In the genomic region with DNA sequence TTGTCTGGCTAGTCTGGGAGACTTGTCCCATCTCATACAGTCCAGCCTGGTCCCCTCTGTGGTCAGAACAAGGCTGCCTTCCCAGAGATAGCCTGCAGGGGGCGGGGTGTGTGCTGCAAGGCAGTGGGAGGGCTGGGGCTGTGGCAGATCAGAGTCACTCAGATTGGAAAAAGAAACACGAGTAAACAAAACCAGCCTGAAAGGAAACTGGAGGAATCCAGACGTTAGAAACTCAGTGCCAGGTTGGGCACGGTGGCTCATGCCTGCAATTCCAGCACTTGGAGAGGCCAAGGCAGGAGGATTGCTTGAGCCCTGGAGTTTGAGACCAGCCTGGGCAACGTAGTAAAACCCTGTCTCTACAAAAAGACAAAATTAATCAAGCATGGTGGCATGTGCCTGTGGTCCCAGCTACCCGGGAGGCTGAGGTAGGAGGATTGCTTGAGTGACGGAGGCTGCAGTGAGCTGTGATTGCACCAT, we compare ENCODE assay signal across 8 cellular contexts. TPM values are rescaled to one million over a fixed set of nuclear protein-coding genes. Genes with fewer than 3 reads are reported as not detected.
DNase-seq lines count a peak whose midpoint lies in the region; ATAC-seq and TF ChIP-seq lines count a peak whose summit lies in the region.

No MANE protein-coding gene starts in this region.

- H3K4me1 ChIP-seq in BE2C = no peaks in the 10 kb centered on the region; the same call in 1 of the 2 replicates
- peaks cover 35% of the 10 kb centered on the region for H3K4me1 ChIP-seq in GM23248 (ENCODE audit: insufficient read depth)

- no peaks in the 10 kb centered on the region for H4K20me1 ChIP-seq in GM23248 (ENCODE audit: insufficient read depth)

- peaks cover 26% of the 10 kb centered on the region for H3F3A ChIP-seq in GM23248 (ENCODE audit: insufficient read depth)

- peak; percentile 89 for DNase-seq in BE2C
- DNase-seq in GM23248 = peak; percentile 90
- DNase-seq in NCI-H748 (lab: John Stamatoyannopoulos, UW; ENCODE audit: unreplicated experiment) = peak; percentile 78
- peak; percentile 68 to 69 for DNase-seq in activated CD4-positive, alpha-beta T cell treated with anti-CD3 and anti-CD28 coated beads, Interleukin-2, amount 50 U/mL, for 4 hours
- DNase-seq in effector CD4-positive, alpha-beta T cell = peak; percentile 58
- DNase-seq in medulla oblongata (ENCODE audit: extremely low spot score) = peak; percentile 83
- peak; percentile 57 for DNase-seq in stimulated activated CD8-positive, alpha-beta memory T cell treated with anti-CD3 and anti-CD28 coated beads, Interleukin-15, amount 100 ng/mL, for 24 hours (ENCODE audit: low read depth)

- H3K27ac ChIP-seq in GM23248 = 0 out of 2 replicates have a peak overlapping the region, but pooled peaks have one; percentile 9

- H3K9ac ChIP-seq in GM23248 = peak overlapping the region; percentile 36

- H2AFZ ChIP-seq in GM23248 = peak overlapping the region; percentile 69

- H3K36me3 ChIP-seq in BE2C (peaks cover 6% of the 10 kb centered on the region), GM23248 (ENCODE audit: low read depth) (no peaks in the 10 kb centered on the region)

- H3K4me3 ChIP-seq in BE2C (ENCODE audit: low read depth, low read length) = no peak overlapping the region
- H3K4me3 ChIP-seq in GM23248 = no peak overlapping the region

- H3K79me2 ChIP-seq in GM23248 (ENCODE audit: insufficient read depth) = no peaks in the 10 kb centered on the region

- in situ Hi-C loops in GM23248 (cut with MboI) = loop anchor here (10.0 kb wide), 2 partner anchors 184 to 386 kb away; partner anchors contain the start of gene BAK1

- no peaks in the 10 kb centered on the region for H3K9me2 ChIP-seq in GM23248 (ENCODE audit: insufficient read depth)

- peak; percentile 92 for TF ChIP-seq CTCF in BE2C (IDR thresholded peaks at IDR 0.05; ENCODE audit: low read depth, low read length)

- no peaks in the 10 kb centered on the region for H3K27me3 ChIP-seq in BE2C
- no peaks in the 10 kb centered on the region for H3K27me3 ChIP-seq in GM23248 (replicated peaks; ENCODE audit: insufficient read depth)

- H3K9me3 ChIP-seq in BE2C = no peaks in the 10 kb centered on the region
- no peaks in the 10 kb centered on the region for H3K9me3 ChIP-seq in GM23248 (ENCODE audit: low read depth)

- WGBS in GM23248 (ENCODE audit: low coverage in 1 of 2, low lambda C conversion rate in 2 of 2, missing lambda C conversion rate in 2 of 2), 2 experiments = 22 to 23% methylated on average over 7 of the region's 7 CpGs

- peak overlapping the region; percentile 49 for H3K4me2 ChIP-seq in GM23248 (ENCODE audit: unreplicated experiment)

- no peak for ATAC-seq in HG02678 (IDR thresholded peaks at IDR 0.05; ENCODE audit: unreplicated experiment)

RNA-seq across cellular contexts. Expression of gene LEMD2, which starts 20.2 kb away (rescaled TPM):
- polyA plus RNA-seq in BE2C (2012; ENCODE audit: insufficient read depth, insufficient read length, low read depth) = 82.1 TPM
- 67.5 and 79.0 TPM in 2 replicates for total RNA-seq in GM23248 (2014; rRNA removed; shearing (Covaris generic))
- 20.1 and 21.5 TPM in 2 replicates for polyA plus RNA-seq in GM23248 (2016; fragmentation: Nextera tagmentation; extraction: Ambion mirVana)

RNA-seq across cellular contexts. Expression of gene IP6K3, which starts 22.0 kb away (rescaled TPM):
- polyA plus RNA-seq in BE2C (2012; ENCODE audit: insufficient read depth, insufficient read length, low read depth) = 2.0 TPM
- total RNA-seq in GM23248 (2014; rRNA removed; shearing (Covaris generic)) = not detected in 2 replicates
- 0.08 TPM in 1 of 2 replicates, not detected in the other for polyA plus RNA-seq in GM23248 (2016; fragmentation: Nextera tagmentation; extraction: Ambion mirVana)

RNA-seq across cellular contexts. Expression of gene MLN, which starts 35.1 kb away (rescaled TPM):
- not detected for polyA plus RNA-seq in BE2C (2012; ENCODE audit: insufficient read depth, insufficient read length, low read depth)
- not detected in 2 replicates for total RNA-seq in GM23248 (2014; rRNA removed; shearing (Covaris generic))
- polyA plus RNA-seq in GM23248 (2016; fragmentation: Nextera tagmentation; extraction: Ambion mirVana) = not detected in 2 replicates

RNA-seq across cellular contexts. Expression of gene UQCC2, which starts 57.2 kb away (rescaled TPM):
- polyA plus RNA-seq in BE2C (2012; ENCODE audit: insufficient read depth, insufficient read length, low read depth) = 150 TPM
- total RNA-seq in GM23248 (2014; rRNA removed; shearing (Covaris generic)) = 11.4 and 31.7 TPM in 2 replicates
- 134 and 138 TPM in 2 replicates for polyA plus RNA-seq in GM23248 (2016; fragmentation: Nextera tagmentation; extraction: Ambion mirVana)
